8 cellular contexts compared by ENCODE assay signal in genomic region chr5:37657046-37657445, GRCh38.
"Had no signal": no experiment of that assay in that cellular context is flagged by ENCODE, and none has a peak within 500 bp of the region (broad histone marks: within the 10 kb centered on the region; RNA-seq: fewer than 3 reads in every experiment).

No MANE protein-coding gene starts in this region.

- FAIRE-seq: G401.6, GM12878, GM12891, GM12892, GM18507, GM19239 had no signal

- ATAC-seq: GM12878 had no signal

- DNase-seq: GDM1, GF-D8 had no signal

- H3K4me3 ChIP-seq: GM12878 had no signal
